ENCODE assay signal across 8 cellular contexts in the genomic region with DNA sequence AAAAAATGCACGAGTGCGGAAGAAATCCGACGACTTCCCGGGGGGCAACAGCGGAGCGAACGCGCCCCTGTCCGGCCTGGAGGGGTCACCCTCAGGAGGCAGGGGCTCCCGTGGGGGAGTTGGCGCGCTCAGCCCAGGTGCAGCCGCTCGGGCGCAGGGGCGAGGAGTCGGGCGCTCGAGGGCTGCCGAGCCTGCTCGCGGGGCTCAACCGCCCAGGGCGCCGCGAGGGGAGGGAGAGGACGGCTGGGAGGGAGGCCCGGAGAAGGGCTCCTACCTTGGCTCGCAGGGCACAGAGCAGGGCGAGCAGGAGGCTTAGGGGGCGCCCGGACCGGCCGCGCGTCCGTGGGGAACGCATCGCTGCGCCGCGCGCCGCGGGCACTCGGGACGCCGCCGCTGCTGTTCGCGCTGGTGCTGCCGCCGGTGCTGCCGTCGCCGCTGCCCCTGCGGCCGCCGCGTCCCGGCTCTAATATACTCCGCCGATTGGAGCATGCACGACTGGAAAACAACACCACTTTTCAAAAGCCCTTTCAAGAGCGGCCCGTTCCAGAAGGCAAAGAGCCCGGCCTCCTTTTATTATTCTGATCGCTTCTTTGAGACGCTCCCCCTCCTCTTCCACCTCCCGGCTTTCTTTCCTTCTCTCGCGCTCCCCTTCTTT. TPM values are rescaled to one million over a fixed set of nuclear protein-coding genes. Genes with fewer than 3 reads are reported as not detected.
A peak's percentile ranks its signal among the peaks of the same experiment; 100 is the strongest.
DNase-seq lines count a peak whose midpoint lies in the region; ATAC-seq, FAIRE-seq and TF ChIP-seq lines count a peak whose summit lies in the region.

No MANE protein-coding gene starts in this region.

- peaks cover 30% of the 10 kb centered on the region for H3K4me1 Mint-ChIP-seq in activated CD4-positive, alpha-beta T cell treated with anti-CD3 and anti-CD28 coated beads, Interleukin-2, amount 10 ng/mL, durations not matched to agents 24 days and 14 days

- H2AFZ ChIP-seq in hepatocyte: peak overlapping the region; percentile 40

- peaks cover 66% of the 10 kb centered on the region for H3K27me3 Mint-ChIP-seq in activated CD4-positive, alpha-beta T cell treated with anti-CD3 and anti-CD28 coated beads, Interleukin-2, amount 10 ng/mL, durations not matched to agents 24 days and 14 days

- peaks cover 50% of the 10 kb centered on the region for H3K79me2 ChIP-seq in hepatocyte

- peaks cover 0 to 11% of the 10 kb centered on the region in 2 donors for H3K36me3 ChIP-seq in ascending aorta
- H3K36me3 ChIP-seq in hepatocyte (replicated peaks; ENCODE audit: insufficient read depth, low read depth): no peaks in the 10 kb centered on the region

- no peak for FAIRE-seq in RCC 7860 (lab: Jason Lieb, UNC)

- WGBS in hepatocyte (ENCODE audit: low lambda C conversion rate, missing lambda C conversion rate): 2% methylated on average over 67 of the region's 73 CpGs

- H3K27ac ChIP-seq in ascending aorta (peak overlapping the region; percentile 100), hepatocyte (peak overlapping the region; percentile 100)

- DNase-seq in activated CD4-positive, alpha-beta T cell treated with anti-CD3 and anti-CD28 coated beads, Interleukin-2, amount 10 ng/mL, durations not matched to agents 24 days and 14 days: peak; percentile 76
- no peak for DNase-seq in activated CD4-positive, alpha-beta T cell treated with anti-CD3 and anti-CD28 coated beads for 4 hours
- DNase-seq in NCI-H510A treated with DMSO at 0.1 percent for 48 hours (lab: John Stamatoyannopoulos, UW): peak; percentile 91
- DNase-seq in ascending aorta (ENCODE audit: low spot score in 2 of 2): no peak
- DNase-seq in hepatocyte (ENCODE audit: low spot score): peak; percentile 56
- DNase-seq in sciatic nerve (ENCODE audit: low spot score): peak; percentile 69
- no peak for DNase-seq in RCC 7860 (ENCODE audit: low spot score)

- ATAC-seq in sciatic nerve: no peak
- ATAC-seq in GM18502 (IDR thresholded peaks at IDR 0.05; ENCODE audit: poor library complexity, unreplicated experiment): no peak

- peaks cover 22% of the 10 kb centered on the region for H4K20me1 ChIP-seq in hepatocyte (ENCODE audit: insufficient read depth, poor library complexity, severe bottlenecking)

- no peaks in the 10 kb centered on the region for H3K36me3 Mint-ChIP-seq in activated CD4-positive, alpha-beta T cell treated with anti-CD3 and anti-CD28 coated beads, Interleukin-2, amount 10 ng/mL, durations not matched to agents 24 days and 14 days (ENCODE audit: low read depth)

- peak overlapping the region; percentile 93 for H3K4me3 Mint-ChIP-seq in activated CD4-positive, alpha-beta T cell treated with anti-CD3 and anti-CD28 coated beads, Interleukin-2, amount 10 ng/mL, durations not matched to agents 24 days and 14 days

- no peaks in the 10 kb centered on the region for H3K9me3 ChIP-seq in ascending aorta
- no peaks in the 10 kb centered on the region for H3K9me3 ChIP-seq in hepatocyte (ENCODE audit: low read depth)

- H3K4me2 ChIP-seq in hepatocyte: peak overlapping the region; percentile 95

- no peak for TF ChIP-seq CTCF in ascending aorta (IDR thresholded peaks at IDR 0.05)
- no peak for TF ChIP-seq CTCF in hepatocyte (IDR thresholded peaks at IDR 0.05; ENCODE audit: poor library complexity)

- H3K4me1 ChIP-seq in ascending aorta (peaks cover 0 to 18% of the 10 kb centered on the region in 2 donors), hepatocyte (ENCODE audit: insufficient read depth) (peaks cover 14% of the 10 kb centered on the region)

- H3K4me3 ChIP-seq in ascending aorta (peak overlapping the region; percentile 86 to 90), hepatocyte (peak overlapping the region; percentile 51)

- intact Hi-C loops in activated CD4-positive, alpha-beta T cell treated with anti-CD3 and anti-CD28 coated beads, Interleukin-2, amount 10 ng/mL, durations not matched to agents 24 days and 14 days (cut with micrococcal nuclease): loop anchor here (2.0 to 10.0 kb wide), 3 partner anchors 239 to 699 kb away; a partner anchor contains a TSS
- intact Hi-C loops in ascending aorta (cut with DNase I) (loop anchor here (1.0 to 10.0 kb wide), 9 partner anchors 19 to 869 kb away; a partner anchor contains a TSS), sciatic nerve (cut with DNase I) (no loop called here)

- peak overlapping the region; percentile 88 for H3K27ac Mint-ChIP-seq in activated CD4-positive, alpha-beta T cell treated with anti-CD3 and anti-CD28 coated beads, Interleukin-2, amount 10 ng/mL, durations not matched to agents 24 days and 14 days

- H3K9me3 Mint-ChIP-seq in activated CD4-positive, alpha-beta T cell treated with anti-CD3 and anti-CD28 coated beads, Interleukin-2, amount 10 ng/mL, durations not matched to agents 24 days and 14 days: no peaks in the 10 kb centered on the region

- no peaks in the 10 kb centered on the region for H3K9me2 ChIP-seq in hepatocyte (replicated peaks; ENCODE audit: insufficient read depth)

- H3K27me3 ChIP-seq in ascending aorta (no peaks in the 10 kb centered on the region), hepatocyte (no peaks in the 10 kb centered on the region)

RNA-seq across cellular contexts. Expression of a gene that starts 0.5 kb away (rescaled TPM):
- total RNA-seq in activated CD4-positive, alpha-beta T cell treated with anti-CD3 and anti-CD28 coated beads, Interleukin-2, amount 10 ng/mL, durations not matched to agents 24 days and 14 days: 1.1 and 1.3 TPM in 2 replicates
- total RNA-seq in ascending aorta (101 TPM), hepatocyte (51.5 and 52.6 TPM in 2 replicates), sciatic nerve (81.6 TPM)
- polyA plus RNA-seq in hepatocyte: 19.2 and 21.0 TPM in 2 replicates

Comparison
In these comparisons a context has a peak if more than half of its experiments do, and no peak if none do; other contexts are left out.
1. DNase-seq: peak in activated CD4-positive, alpha-beta T cell treated with anti-CD3 and anti-CD28 coated beads, Interleukin-2, amount 10 ng/mL, durations not matched to agents 24 days and 14 days (single experiment), NCI-H510A treated with DMSO at 0.1 percent for 48 hours (single experiment), hepatocyte (single experiment) and sciatic nerve (single experiment); none in activated CD4-positive, alpha-beta T cell treated with anti-CD3 and anti-CD28 coated beads for 4 hours (0 of 2), ascending aorta (0 of 2) and RCC 7860 (single experiment).
2. RNA of a gene that starts 0.5 kb away (total RNA-seq): 101 TPM in ascending aorta (single experiment), 81.6 TPM in sciatic nerve (single experiment) and 51.5 to 52.6 TPM in hepatocyte; 1.1 to 1.3 TPM in activated CD4-positive, alpha-beta T cell treated with anti-CD3 and anti-CD28 coated beads, Interleukin-2, amount 10 ng/mL, durations not matched to agents 24 days and 14 days; every median in the first group is over 10 times any median in the second.